1 cellular context compared by ENCODE assay signal in the genomic region with DNA sequence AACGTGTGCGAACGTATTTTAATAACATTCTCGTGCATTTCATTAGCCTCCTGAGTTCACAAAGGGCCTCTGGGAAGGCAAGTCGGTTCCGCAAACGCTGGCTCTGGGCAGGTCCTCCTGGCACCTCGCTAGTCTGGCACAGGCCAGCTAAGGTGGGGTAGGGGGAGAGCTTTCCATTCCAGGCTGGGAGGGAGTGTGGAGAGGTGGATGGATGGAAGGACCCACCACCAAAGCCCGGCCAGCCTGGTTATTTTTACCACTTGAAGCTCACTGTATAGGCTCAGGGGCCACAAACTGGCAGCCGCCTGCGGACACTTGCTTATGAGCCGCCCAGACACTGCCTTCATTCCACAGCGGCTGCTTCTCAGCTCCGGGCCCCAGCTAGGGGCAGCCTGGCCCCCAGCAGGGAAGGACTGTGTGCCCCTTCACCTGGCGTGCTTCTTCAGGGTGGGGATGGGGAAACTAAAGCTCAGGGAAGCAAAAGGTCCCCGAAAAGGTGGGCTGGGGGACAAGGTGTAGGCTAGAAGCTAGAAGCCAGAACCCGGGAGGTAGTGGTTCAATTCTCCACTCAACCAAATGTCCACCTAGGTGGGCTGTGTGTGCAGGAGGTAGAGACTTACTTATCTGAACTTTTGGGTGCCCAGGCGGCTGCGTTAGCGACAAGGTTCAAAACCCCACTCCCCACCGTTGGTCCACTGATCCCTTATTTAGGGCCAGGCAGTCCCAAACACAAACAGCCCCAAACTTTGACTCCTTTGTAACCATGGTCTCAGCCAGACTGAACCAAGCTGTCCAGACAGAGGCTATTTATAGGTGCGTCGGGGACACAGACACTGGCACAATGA.
TF ChIP-seq lines count a peak whose summit lies in the region.

No MANE protein-coding gene starts in this region.

TF ChIP-seq in SK-N-SH, 30 proteins besides CTCF, POLR2A, EP300 and RAD21 (continued from another document):
- TF ChIP-seq, protein P1, sequence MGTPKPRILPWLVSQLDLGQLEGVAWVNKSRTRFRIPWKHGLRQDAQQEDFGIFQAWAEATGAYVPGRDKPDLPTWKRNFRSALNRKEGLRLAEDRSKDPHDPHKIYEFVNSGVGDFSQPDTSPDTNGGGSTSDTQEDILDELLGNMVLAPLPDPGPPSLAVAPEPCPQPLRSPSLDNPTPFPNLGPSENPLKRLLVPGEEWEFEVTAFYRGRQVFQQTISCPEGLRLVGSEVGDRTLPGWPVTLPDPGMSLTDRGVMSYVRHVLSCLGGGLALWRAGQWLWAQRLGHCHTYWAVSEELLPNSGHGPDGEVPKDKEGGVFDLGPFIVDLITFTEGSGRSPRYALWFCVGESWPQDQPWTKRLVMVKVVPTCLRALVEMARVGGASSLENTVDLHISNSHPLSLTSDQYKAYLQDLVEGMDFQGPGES (IDR thresholded peaks at IDR 0.05; ENCODE audit: low read depth, low read length): no peak
